ENCODE assay signal across 34 cellular contexts in the genomic region with DNA sequence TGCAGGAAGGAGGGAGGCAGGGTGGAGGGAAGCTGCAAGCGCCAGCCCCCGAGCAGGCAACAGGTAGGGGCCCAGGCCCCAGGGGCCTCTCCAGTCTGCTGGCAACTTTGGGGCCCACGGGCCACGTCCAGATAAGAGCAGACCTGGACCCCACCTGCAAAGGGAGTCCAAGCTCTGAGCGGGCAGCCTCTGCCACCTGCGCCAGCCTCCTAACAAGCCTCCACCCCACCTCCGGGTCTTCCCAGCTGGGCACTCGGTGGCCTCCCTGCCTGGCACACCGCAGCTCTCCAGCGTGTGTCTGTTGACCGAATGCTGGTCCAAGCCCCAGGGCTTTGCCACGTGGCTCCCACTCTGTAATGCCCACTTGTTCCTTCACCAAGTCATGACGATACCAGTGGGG.
"Had no signal": no experiment of that assay in that cellular context is flagged by ENCODE, and none has a peak within 500 bp of the region (broad histone marks: within the 10 kb centered on the region; RNA-seq: fewer than 3 reads in every experiment).

No MANE protein-coding gene starts in this region.

- FAIRE-seq: astrocyte, colon, TTC549 had no signal

- H3K4me3 ChIP-seq: adrenal gland, body of pancreas, breast epithelium had no signal

- H3K4me1 ChIP-seq: adrenal gland, body of pancreas, breast epithelium had no signal

- H3K9me3 ChIP-seq: adrenal gland, body of pancreas, breast epithelium had no signal

- H3K27ac ChIP-seq: adrenal gland, body of pancreas, brain microvascular endothelial cell, breast epithelium, VCaP had no signal

- ATAC-seq: activated CD8-positive, alpha-beta T cell treated with anti-CD3 and anti-CD28 coated beads for 36 hours; activated naive CD4-positive, alpha-beta T cell treated with anti-CD3 and anti-CD28 coated beads, Interleukin-2, amount 50 U/mL, for 72 hours; activated T-cell treated with anti-CD3 and anti-CD28 coated beads, Interleukin-2, amount 50 U/mL, for 4 hours; activated T-cell treated with anti-CD3 and anti-CD28 coated beads, Interleukin-2, amount 50 U/mL, for 72 hours; activated T-helper 17 cell treated with anti-CD3 and anti-CD28 coated beads, Interleukin-2, amount 50 U/mL, for 72 hours; body of pancreas had no signal

- DNase-seq: activated B cell treated with CpG ODN at 0.5 μM for 24 hours; activated CD4-positive, alpha-beta memory T cell treated with anti-CD3 and anti-CD28 coated beads for 36 hours; activated CD4-positive, alpha-beta T cell treated with anti-CD3 and anti-CD28 coated beads for 4 hours; activated CD4-positive, alpha-beta T cell treated with anti-CD3 and anti-CD28 coated beads, Interleukin-2, amount 10 ng/mL, durations not matched to agents 24 days and 14 days; activated CD4-positive, alpha-beta T cell treated with anti-CD3 and anti-CD28 coated beads, Interleukin-2, amount 50 U/mL, for 1 hour; activated CD4-positive, alpha-beta T cell treated with anti-CD3 and anti-CD28 coated beads, Interleukin-2, amount 50 U/mL, for 4 hours; activated CD4-positive, CD25-positive, alpha-beta regulatory T cell treated with anti-CD3 and anti-CD28 coated beads, Interleukin-2, amount 50 U/mL, for 72 hours; activated CD8-positive, alpha-beta memory T cell treated with anti-CD3 and anti-CD28 coated beads, Interleukin-2, amount 50 U/mL, for 4 hours; activated CD8-positive, alpha-beta T cell treated with anti-CD3 and anti-CD28 coated beads for 36 hours; activated effector memory CD4-positive, alpha-beta T cell treated with anti-CD3 and anti-CD28 coated beads, Interleukin-2, amount 50 U/mL, for 16 hours; activated gamma-delta T cell treated with Interleukin-2 at 50 U/mL for 16 hours; activated naive CD4-positive, alpha-beta T cell; activated naive CD4-positive, alpha-beta T cell treated with anti-CD3 and anti-CD28 coated beads for 36 hours; activated naive CD4-positive, alpha-beta T cell treated with anti-CD3 and anti-CD28 coated beads, Interleukin-2, amount 50 U/mL, for 16 hours; activated naive CD8-positive, alpha-beta T cell treated with anti-CD3 and anti-CD28 coated beads for 36 hours; activated T-cell treated with anti-CD3 and anti-CD28 coated beads for 4 hours; activated T-cell treated with anti-CD3 and anti-CD28 coated beads, Interleukin-2, amount 50 U/mL, for 1 hour; activated T-cell treated with anti-CD3 and anti-CD28 coated beads, Interleukin-2, amount 50 U/mL, for 4 hours; activated T-cell treated with anti-CD3 and anti-CD28 coated beads, Interleukin-2, amount 50 U/mL, for 72 hours; adrenal gland; amniotic stem cell; aorta; body of pancreas; brain microvascular endothelial cell; central memory CD4-positive, alpha-beta T cell; T-helper 2 cell; T-helper 9 cell had no signal

- H3K27me3 ChIP-seq: adrenal gland, body of pancreas, brain microvascular endothelial cell, breast epithelium had no signal

- H3K36me3 ChIP-seq: adrenal gland, brain microvascular endothelial cell, breast epithelium had no signal
